29 cellular contexts compared by ENCODE assay signal in the genomic region with DNA sequence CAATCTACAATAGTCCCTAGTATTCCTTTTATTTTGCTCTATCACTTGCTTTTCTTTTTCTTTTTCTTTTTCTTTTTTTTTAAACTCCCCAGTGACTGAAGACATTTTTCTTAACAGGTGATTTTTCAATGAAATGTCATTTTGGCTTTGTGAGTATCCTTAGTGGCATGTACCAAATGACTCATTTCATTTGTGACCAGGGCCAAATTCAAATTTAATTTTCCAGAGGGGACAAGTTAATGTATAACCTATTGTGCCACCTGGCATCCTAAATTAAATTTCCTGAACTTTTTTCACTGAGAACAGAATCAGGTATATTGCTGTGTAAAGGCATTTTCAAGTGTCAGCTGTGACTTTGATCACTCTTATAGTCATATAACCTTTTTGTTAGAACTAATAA. TPM values are rescaled to one million over a fixed set of nuclear protein-coding genes. Genes with fewer than 3 reads are reported as not detected.
"Had no signal": no experiment of that assay in that cellular context is flagged by ENCODE, and none has a peak within 500 bp of the region (broad histone marks: within the 10 kb centered on the region; RNA-seq: fewer than 3 reads in every experiment).

No MANE protein-coding gene starts in this region.

- H3K4me3 Mint-ChIP-seq: naive thymus-derived CD4-positive, alpha-beta T cell; natural killer cell; nephron; neural progenitor cell; stimulated activated memory B cell treated with anti-CD40 and anti-IgM and Interleukin-4, amounts not matched to agents 10 μg/mL and 1 μg/mL and 100 μg/mL, for 72 hours; stimulated activated naive CD8-positive, alpha-beta T cell treated with anti-CD3 and anti-CD28 coated beads, Interleukin-15, amount 100 ng/mL, for 72 hours; type B pancreatic cell had no signal

- H3K9ac ChIP-seq: neural progenitor cell had no signal

- FAIRE-seq: small intestine had no signal

- DNase-seq: naive thymus-derived CD4-positive, alpha-beta T cell; natural killer cell; occipital lobe; ovary; right cardiac atrium; right lobe of liver; sigmoid colon; small intestine; stimulated activated CD4-positive, alpha-beta T cell treated with anti-CD3 and anti-CD28 coated beads, Interleukin-15, amount 100 ng/mL, for 24 hours; stimulated activated CD4-positive, alpha-beta T cell treated with anti-CD3 and anti-CD28 coated beads, Interleukin-2, amount 100 ng/mL, for 24 hours; stimulated activated CD4-positive, alpha-beta T cell treated with anti-CD3 and anti-CD28 coated beads, Interleukin-4, amount 100 ng/mL, for 1 hour; stimulated activated CD4-positive, alpha-beta T cell treated with anti-CD3 and anti-CD28 coated beads, Interleukin-4, amount 100 ng/mL, for 4 hours; stimulated activated CD8-positive, alpha-beta memory T cell treated with anti-CD3 and anti-CD28 coated beads, Interleukin-4, amount 100 ng/mL, for 48 hours; stimulated activated naive CD4-positive, alpha-beta T cell; stimulated activated naive CD8-positive, alpha-beta T cell treated with anti-CD3 and anti-CD28 coated beads, Interleukin-15, amount 100 ng/mL, for 72 hours; stimulated activated naive CD8-positive, alpha-beta T cell treated with anti-CD3 and anti-CD28 coated beads, Interleukin-15, Interleukin-2, amounts not matched to agents 100 U/mL and 50 U/mL, for 24 hours; substantia nigra; testis; tibial artery; transverse colon; upper lobe of right lung; uterus had no signal

- H3K27me3 ChIP-seq: neural progenitor cell, ovary, right lobe of liver, sigmoid colon, suprapubic skin, testis, tibial artery, transverse colon, upper lobe of right lung, uterus had no signal

- H3K4me3 ChIP-seq: neural progenitor cell, ovary, prostate gland, right lobe of liver, sigmoid colon, suprapubic skin, testis, tibial artery, transverse colon, upper lobe of right lung, uterus had no signal

- H3K4me1 Mint-ChIP-seq: naive thymus-derived CD4-positive, alpha-beta T cell; natural killer cell; nephron; neural progenitor cell; stimulated activated memory B cell treated with anti-CD40 and anti-IgM and Interleukin-4, amounts not matched to agents 10 μg/mL and 1 μg/mL and 100 μg/mL, for 72 hours; stimulated activated naive CD8-positive, alpha-beta T cell treated with anti-CD3 and anti-CD28 coated beads, Interleukin-15, amount 100 ng/mL, for 72 hours had no signal

- ATAC-seq: naive thymus-derived CD4-positive, alpha-beta T cell; natural killer cell; right cardiac atrium; stimulated activated memory B cell treated with anti-CD40 and anti-IgM and Interleukin-4, amounts not matched to agents 10 μg/mL and 1 μg/mL and 100 μg/mL, for 72 hours; stimulated activated naive CD8-positive, alpha-beta T cell treated with anti-CD3 and anti-CD28 coated beads, Interleukin-15, amount 100 ng/mL, for 72 hours; stimulated activated naive CD8-positive, alpha-beta T cell treated with anti-CD3 and anti-CD28 coated beads, Interleukin-15, Interleukin-2, amounts not matched to agents 100 U/mL and 50 U/mL, for 24 hours; upper lobe of right lung had no signal

- H3K9me3 ChIP-seq: ovary, prostate gland, right lobe of liver, sigmoid colon, suprapubic skin, testis, tibial artery, transverse colon, upper lobe of right lung, uterus had no signal

- H3K36me3 Mint-ChIP-seq: naive thymus-derived CD4-positive, alpha-beta T cell; neural progenitor cell; stimulated activated memory B cell treated with anti-CD40 and anti-IgM and Interleukin-4, amounts not matched to agents 10 μg/mL and 1 μg/mL and 100 μg/mL, for 72 hours; type B pancreatic cell had no signal

- H3K4me2 ChIP-seq: neural progenitor cell had no signal

- H3K9me3 Mint-ChIP-seq: nephron; neural progenitor cell; stimulated activated memory B cell treated with anti-CD40 and anti-IgM and Interleukin-4, amounts not matched to agents 10 μg/mL and 1 μg/mL and 100 μg/mL, for 72 hours; stimulated activated naive CD8-positive, alpha-beta T cell treated with anti-CD3 and anti-CD28 coated beads, Interleukin-15, amount 100 ng/mL, for 72 hours; type B pancreatic cell had no signal

- H3K4me1 ChIP-seq: neural progenitor cell, prostate gland, right lobe of liver, sigmoid colon, suprapubic skin, testis, tibial artery, transverse colon, upper lobe of right lung, uterus had no signal

- H2AFZ ChIP-seq: neural progenitor cell had no signal

- H3K36me3 ChIP-seq: neural progenitor cell, ovary, prostate gland, right lobe of liver, sigmoid colon, suprapubic skin, tibial artery, transverse colon, upper lobe of right lung, uterus had no signal

- H3K27ac Mint-ChIP-seq: naive thymus-derived CD4-positive, alpha-beta T cell; natural killer cell; nephron; neural progenitor cell; stimulated activated memory B cell treated with anti-CD40 and anti-IgM and Interleukin-4, amounts not matched to agents 10 μg/mL and 1 μg/mL and 100 μg/mL, for 72 hours; stimulated activated naive CD8-positive, alpha-beta T cell treated with anti-CD3 and anti-CD28 coated beads, Interleukin-15, amount 100 ng/mL, for 72 hours; type B pancreatic cell had no signal

- H3K27ac ChIP-seq: neural progenitor cell, ovary, prostate gland, right lobe of liver, sigmoid colon, suprapubic skin, testis, tibial artery, transverse colon, upper lobe of right lung, uterus had no signal

- H3K27me3 Mint-ChIP-seq: naive thymus-derived CD4-positive, alpha-beta T cell; stimulated activated memory B cell treated with anti-CD40 and anti-IgM and Interleukin-4, amounts not matched to agents 10 μg/mL and 1 μg/mL and 100 μg/mL, for 72 hours; stimulated activated naive CD8-positive, alpha-beta T cell treated with anti-CD3 and anti-CD28 coated beads, Interleukin-15, amount 100 ng/mL, for 72 hours; type B pancreatic cell had no signal

RNA-seq across cellular contexts. Expression of a gene that starts 39.7 kb away (rescaled TPM):
- total RNA-seq: natural killer cell, osteoblast had no signal
- polyA plus RNA-seq: naive thymus-derived CD4-positive, alpha-beta T cell had no signal
